1 cellular context compared by ENCODE assay signal in genomic region chrX:153970398-153971123, GRCh38.
TF ChIP-seq lines count a peak whose summit lies in the region.

No MANE protein-coding gene starts in this region.

TF ChIP-seq in HEK293, 187 proteins besides CTCF, POLR2A, EP300 and RAD21 (continued from another document and continues in another):
- TF ChIP-seq ZNF707 (tag by site-specific recombination; IDR thresholded peaks at IDR 0.05) (no peak), KLF8 (tag by site-specific recombination; IDR thresholded peaks at IDR 0.05) (peak; percentile 31), IKZF3 (tag by site-specific recombination; IDR thresholded peaks at IDR 0.05) (peak; percentile 68), ZNF37A (tag by site-specific recombination; IDR thresholded peaks at IDR 0.05) (no peak), ZNF596 (tag by site-specific recombination; IDR thresholded peaks at IDR 0.05) (peak; percentile 15; the same call in 1 of the 2 replicates), ZFP37 (tag by site-specific recombination; IDR thresholded peaks at IDR 0.05) (no peak), ZBTB7A (tag by site-specific recombination; IDR thresholded peaks at IDR 0.05; ENCODE audit: low read depth) (peak; percentile 70; the same call in 1 of the 2 replicates), ZNF138 (tag by site-specific recombination; IDR thresholded peaks at IDR 0.05; ENCODE audit: borderline replicate concordance) (no peak), ZNF248 (tag by site-specific recombination; IDR thresholded peaks at IDR 0.05) (no peak), ZNF777 (tag by site-specific recombination; IDR thresholded peaks at IDR 0.05; ENCODE audit: borderline replicate concordance) (peak; percentile 67; the same call in 1 of the 2 replicates), ZIC2 (tag by site-specific recombination; IDR thresholded peaks at IDR 0.05) (0 out of 2 replicates have a peak, but pooled peaks have one; percentile 13), ZNF366 (tag by site-specific recombination; conservative IDR thresholded peaks at IDR 0.05) (peak; percentile 96), ZNF132 (tag by site-specific recombination; IDR thresholded peaks at IDR 0.05; ENCODE audit: borderline replicate concordance) (no peak), ZNF473 (tag by site-specific recombination; IDR thresholded peaks at IDR 0.05) (no peak), PRDM10 (tag by site-specific recombination; IDR thresholded peaks at IDR 0.05) (peak; percentile 64; the same call in 1 of the 2 replicates), KLF1 (tag by site-specific recombination; IDR thresholded peaks at IDR 0.05) (peak; percentile 19; the same call in 1 of the 2 replicates), ZSCAN30 (tag by site-specific recombination; IDR thresholded peaks at IDR 0.05) (peak; percentile 5; the same call in 1 of the 2 replicates), TCF7L2 (IDR thresholded peaks at IDR 0.05; ENCODE audit: borderline replicate concordance, low read depth, low read length) (peak; percentile 85; the same call in 1 of the 2 replicates), GLI4 (tag by site-specific recombination; IDR thresholded peaks at IDR 0.05) (no peak), ZNF791 (tag by site-specific recombination; IDR thresholded peaks at IDR 0.05) (no peak), ZNF76 (tag by site-specific recombination; IDR thresholded peaks at IDR 0.05; ENCODE audit: borderline replicate concordance, low read depth) (peak; percentile 75), KLF9 (tag by site-specific recombination; IDR thresholded peaks at IDR 0.05; ENCODE audit: low read depth) (peak; percentile 28; the same call in 1 of the 2 replicates), ZBTB48 (tag by site-specific recombination; IDR thresholded peaks at IDR 0.05) (peak; percentile 13; the same call in 1 of the 2 replicates), YY1 (tag by site-specific recombination; IDR thresholded peaks at IDR 0.05) (peak; percentile 100), ZNF24 (tag by site-specific recombination; IDR thresholded peaks at IDR 0.05) (no peak), ZNF302 (tag by site-specific recombination; IDR thresholded peaks at IDR 0.05; ENCODE audit: low read depth) (no peak), PBX3 (CRISPR knock-in tag; IDR thresholded peaks at IDR 0.05) (peak; percentile 22; the same call in 1 of the 2 replicates), ZNF792 (tag by site-specific recombination; IDR thresholded peaks at IDR 0.05) (no peak), TRIM28 (IDR thresholded peaks at IDR 0.05; ENCODE audit: borderline replicate concordance, low read length) (0 out of 2 replicates have a peak, but pooled peaks have one; percentile 7), SP3 (tag by site-specific recombination; IDR thresholded peaks at IDR 0.05) (peak; percentile 96), ZNF239 (tag by site-specific recombination; IDR thresholded peaks at IDR 0.05) (0 out of 2 replicates have a peak, but pooled peaks have one; percentile 30), HOXA7 (CRISPR knock-in tag; IDR thresholded peaks at IDR 0.05; ENCODE audit: borderline replicate concordance) (no peak), SP2 (tag by site-specific recombination; IDR thresholded peaks at IDR 0.05) (peak; percentile 83), ZNF658 (tag by site-specific recombination; IDR thresholded peaks at IDR 0.05) (no peak), WT1 (tag by site-specific recombination; IDR thresholded peaks at IDR 0.05) (peak; percentile 88), PRDM4 (tag by site-specific recombination; IDR thresholded peaks at IDR 0.05) (peak; percentile 35), SETDB1 (IDR thresholded peaks at IDR 0.05; ENCODE audit: insufficient read length, low read length) (no peak), ZNF16 (tag by site-specific recombination; IDR thresholded peaks at IDR 0.05; ENCODE audit: low read depth) (0 out of 2 replicates have a peak, but pooled peaks have one; percentile 28), ZNF600 (tag by site-specific recombination; IDR thresholded peaks at IDR 0.05) (no peak), ZNF121 (tag by site-specific recombination; IDR thresholded peaks at IDR 0.05) (no peak), ZNF548 (tag by site-specific recombination; IDR thresholded peaks at IDR 0.05) (peak; percentile 46; the same call in 1 of the 2 replicates), KLF16 (tag by site-specific recombination; IDR thresholded peaks at IDR 0.05) (peak; percentile 17), ZNF169 (tag by site-specific recombination; IDR thresholded peaks at IDR 0.05) (peak; percentile 71; the same call in 1 of the 2 replicates), ZNF692 (tag by site-specific recombination; IDR thresholded peaks at IDR 0.05) (peak; percentile 37; the same call in 1 of the 2 replicates), ZEB2 (tag by site-specific recombination; IDR thresholded peaks at IDR 0.05) (peak; percentile 92; the same call in 1 of the 2 replicates), PRDM1 (tag by site-specific recombination; IDR thresholded peaks at IDR 0.05) (peak; percentile 46; the same call in 1 of the 2 replicates), ZNF843 (tag by site-specific recombination; IDR thresholded peaks at IDR 0.05) (0 out of 2 replicates have a peak, but pooled peaks have one; percentile 36), ZBTB17 (tag by site-specific recombination; IDR thresholded peaks at IDR 0.05) (0 out of 2 replicates have a peak, but pooled peaks have one; percentile 8)
- TF ChIP-seq, protein P1, sequence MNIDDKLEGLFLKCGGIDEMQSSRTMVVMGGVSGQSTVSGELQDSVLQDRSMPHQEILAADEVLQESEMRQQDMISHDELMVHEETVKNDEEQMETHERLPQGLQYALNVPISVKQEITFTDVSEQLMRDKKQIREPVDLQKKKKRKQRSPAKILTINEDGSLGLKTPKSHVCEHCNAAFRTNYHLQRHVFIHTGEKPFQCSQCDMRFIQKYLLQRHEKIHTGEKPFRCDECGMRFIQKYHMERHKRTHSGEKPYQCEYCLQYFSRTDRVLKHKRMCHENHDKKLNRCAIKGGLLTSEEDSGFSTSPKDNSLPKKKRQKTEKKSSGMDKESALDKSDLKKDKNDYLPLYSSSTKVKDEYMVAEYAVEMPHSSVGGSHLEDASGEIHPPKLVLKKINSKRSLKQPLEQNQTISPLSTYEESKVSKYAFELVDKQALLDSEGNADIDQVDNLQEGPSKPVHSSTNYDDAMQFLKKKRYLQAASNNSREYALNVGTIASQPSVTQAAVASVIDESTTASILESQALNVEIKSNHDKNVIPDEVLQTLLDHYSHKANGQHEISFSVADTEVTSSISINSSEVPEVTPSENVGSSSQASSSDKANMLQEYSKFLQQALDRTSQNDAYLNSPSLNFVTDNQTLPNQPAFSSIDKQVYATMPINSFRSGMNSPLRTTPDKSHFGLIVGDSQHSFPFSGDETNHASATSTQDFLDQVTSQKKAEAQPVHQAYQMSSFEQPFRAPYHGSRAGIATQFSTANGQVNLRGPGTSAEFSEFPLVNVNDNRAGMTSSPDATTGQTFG (tag by site-specific recombination; IDR thresholded peaks at IDR 0.05; ENCODE audit: borderline replicate concordance): no peak; the same call in 1 of the 2 replicates
- TF ChIP-seq, protein P2, sequence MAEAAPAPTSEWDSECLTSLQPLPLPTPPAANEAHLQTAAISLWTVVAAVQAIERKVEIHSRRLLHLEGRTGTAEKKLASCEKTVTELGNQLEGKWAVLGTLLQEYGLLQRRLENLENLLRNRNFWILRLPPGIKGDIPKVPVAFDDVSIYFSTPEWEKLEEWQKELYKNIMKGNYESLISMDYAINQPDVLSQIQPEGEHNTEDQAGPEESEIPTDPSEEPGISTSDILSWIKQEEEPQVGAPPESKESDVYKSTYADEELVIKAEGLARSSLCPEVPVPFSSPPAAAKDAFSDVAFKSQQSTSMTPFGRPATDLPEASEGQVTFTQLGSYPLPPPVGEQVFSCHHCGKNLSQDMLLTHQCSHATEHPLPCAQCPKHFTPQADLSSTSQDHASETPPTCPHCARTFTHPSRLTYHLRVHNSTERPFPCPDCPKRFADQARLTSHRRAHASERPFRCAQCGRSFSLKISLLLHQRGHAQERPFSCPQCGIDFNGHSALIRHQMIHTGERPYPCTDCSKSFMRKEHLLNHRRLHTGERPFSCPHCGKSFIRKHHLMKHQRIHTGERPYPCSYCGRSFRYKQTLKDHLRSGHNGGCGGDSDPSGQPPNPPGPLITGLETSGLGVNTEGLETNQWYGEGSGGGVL (tag by site-specific recombination; IDR thresholded peaks at IDR 0.05): peak; percentile 100
- TF ChIP-seq, protein P3, sequence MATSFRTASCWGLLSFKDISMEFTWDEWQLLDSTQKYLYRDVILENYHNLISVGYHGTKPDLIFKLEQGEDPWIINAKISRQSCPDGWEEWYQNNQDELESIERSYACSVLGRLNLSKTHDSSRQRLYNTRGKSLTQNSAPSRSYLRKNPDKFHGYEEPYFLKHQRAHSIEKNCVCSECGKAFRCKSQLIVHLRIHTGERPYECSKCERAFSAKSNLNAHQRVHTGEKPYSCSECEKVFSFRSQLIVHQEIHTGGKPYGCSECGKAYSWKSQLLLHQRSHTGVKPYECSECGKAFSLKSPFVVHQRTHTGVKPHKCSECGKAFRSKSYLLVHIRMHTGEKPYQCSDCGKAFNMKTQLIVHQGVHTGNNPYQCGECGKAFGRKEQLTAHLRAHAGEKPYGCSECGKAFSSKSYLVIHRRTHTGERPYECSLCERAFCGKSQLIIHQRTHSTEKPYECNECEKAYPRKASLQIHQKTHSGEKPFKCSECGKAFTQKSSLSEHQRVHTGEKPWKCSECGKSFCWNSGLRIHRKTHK (tag by site-specific recombination; IDR thresholded peaks at IDR 0.05): no peak
